ENCODE assay signal across 8 cellular contexts in genomic region chr18:58043452-58044369, GRCh38. TPM values are rescaled to one million over a fixed set of nuclear protein-coding genes. Genes with fewer than 3 reads are reported as not detected.
DNase-seq lines count a peak whose midpoint lies in the region.

TSS of gene NEDD4L (plus strand) at chr18:58044226. CDS start at chr18:58044661, 435 bp downstream.

- no peaks in the 10 kb centered on the region for H3K36me3 Mint-ChIP-seq in activated naive CD4-positive, alpha-beta T cell treated with anti-CD3 and anti-CD28 coated beads, Interleukin-2, amount 10 ng/mL, durations not matched to agents 7 days and 5 days

- H3K9me3 Mint-ChIP-seq in activated naive CD4-positive, alpha-beta T cell treated with anti-CD3 and anti-CD28 coated beads, Interleukin-2, amount 10 ng/mL, durations not matched to agents 7 days and 5 days: no peaks in the 10 kb centered on the region

- in situ Hi-C loops in SK-MEL-5 (cut with HindIII; ENCODE audit: low pct_unique_long_range_greater_than_20kb, low sequenced_read_pairs): no loop called here

- peak within 1 kb of the TSS; percentile 3 for H3K27ac Mint-ChIP-seq in activated naive CD4-positive, alpha-beta T cell treated with anti-CD3 and anti-CD28 coated beads, Interleukin-2, amount 10 ng/mL, durations not matched to agents 7 days and 5 days

- peaks cover 28% of the 10 kb centered on the region for H3K4me1 Mint-ChIP-seq in activated naive CD4-positive, alpha-beta T cell treated with anti-CD3 and anti-CD28 coated beads, Interleukin-2, amount 10 ng/mL, durations not matched to agents 7 days and 5 days

- peaks cover 56% of the 10 kb centered on the region for H3K27me3 Mint-ChIP-seq in activated naive CD4-positive, alpha-beta T cell treated with anti-CD3 and anti-CD28 coated beads, Interleukin-2, amount 10 ng/mL, durations not matched to agents 7 days and 5 days

- H3K27ac ChIP-seq in substantia nigra (ENCODE audit: low read depth, low read length, poor library complexity, severe bottlenecking): peak within 1 kb of the TSS; percentile 87

- peak within 1 kb of the TSS; percentile 81 for H3K4me3 Mint-ChIP-seq in activated naive CD4-positive, alpha-beta T cell treated with anti-CD3 and anti-CD28 coated beads, Interleukin-2, amount 10 ng/mL, durations not matched to agents 7 days and 5 days

- CTCF ChIA-PET in activated naive CD4-positive, alpha-beta T cell treated with anti-CD3 and anti-CD28 coated beads, Interleukin-2, amount 10 ng/mL, durations not matched to agents 7 days and 5 days (lab: Charles Lee): interaction anchor here (0.7 to 1.7 kb wide), 14 partner anchors 9 to 451 kb away, joined by 3 to 20 read pairs (median 5); no protein-coding TSS in a partner anchor

- DNase-seq in GDM1 (lab: John Stamatoyannopoulos, UW): peak; percentile 74
- peak; percentile 87 for DNase-seq in HCEC 1CT
- peak; percentile 82 for DNase-seq in M059J (ENCODE audit: low read depth)
- DNase-seq in SK-MEL-5 (ENCODE audit: low read depth, low spot score): peak; percentile 85
- DNase-seq in activated naive CD4-positive, alpha-beta T cell treated with anti-CD3 and anti-CD28 coated beads, Interleukin-2, amount 10 ng/mL, durations not matched to agents 7 days and 5 days: peak; percentile 81
- DNase-seq in germinal center (ENCODE audit: low spot score): peak; percentile 85
- DNase-seq in nucleus accumbens (lab: John Stamatoyannopoulos, UW): peak; percentile 10 to 91 (median 74)
- DNase-seq in substantia nigra (lab: John Stamatoyannopoulos, UW): peak; percentile 38 to 91 (median 77)

RNA-seq across cellular contexts. Expression of gene NEDD4L, which starts in this region (rescaled TPM):
- total RNA-seq in M059J (2014; rRNA removed; shearing (Covaris generic)): 39.1 and 54.1 TPM in 2 replicates
- total RNA-seq in SK-MEL-5 (2014; rRNA removed; shearing (Covaris generic)): 205 and 215 TPM in 2 replicates
- 195 and 200 TPM in 2 replicates for polyA plus RNA-seq in SK-MEL-5 (2015; cell fraction: cytosol; rRNA removed)
- polyA plus RNA-seq in SK-MEL-5 (2015; cell fraction: nucleus; rRNA removed): 264 and 280 TPM in 2 replicates

Comparison
In these comparisons a context has a peak if more than half of its experiments do, and no peak if none do; other contexts are left out.
1. Peak in every context shown above with its lines: DNase-seq and H3K27ac ChIP-seq.